Comparison of ENCODE assay signal across 22 cellular contexts in genomic region chr18:49362431-49362830, GRCh38.
DNase-seq lines count a peak whose midpoint lies in the region; ATAC-seq, FAIRE-seq and TF ChIP-seq lines count a peak whose summit lies in the region.
"Had no signal": no experiment of that assay in that cellular context is flagged by ENCODE, and none has a peak within 500 bp of the region (broad histone marks: within the 10 kb centered on the region; RNA-seq: fewer than 3 reads in every experiment).

No MANE protein-coding gene starts in this region.

- H3K4me3 Mint-ChIP-seq in astrocyte (ENCODE audit: unreplicated experiment) (no peak overlapping the region), Caco-2 (ENCODE audit: unreplicated experiment) (no peak overlapping the region)
- no peak overlapping the region for H3K4me3 Mint-ChIP-seq in activated T-cell treated with anti-CD3 and anti-CD28 coated beads, Interleukin-2, amount 50 U/mL, for 72 hours
- H3K4me3 Mint-ChIP-seq: CD4-positive, CD25-positive, alpha-beta regulatory T cell; IgD-negative memory B cell; T-helper 1 cell treated with Interleukin-12 subunit alpha and Interleukin-12 subunit beta and Interleukin-4 antibody, amounts not matched to agents 30 μg/mL and 1 μg/mL, for 36 hours had no signal

- peaks cover 15% of the 10 kb centered on the region for H3K4me1 Mint-ChIP-seq in astrocyte (ENCODE audit: low read depth, unreplicated experiment)
- H3K4me1 Mint-ChIP-seq in activated T-cell treated with anti-CD3 and anti-CD28 coated beads, Interleukin-2, amount 50 U/mL, for 72 hours (ENCODE audit: low read depth) = peaks cover 23% of the 10 kb centered on the region
- H3K4me1 Mint-ChIP-seq in Caco-2 (ENCODE audit: low read depth, unreplicated experiment) = no peaks in the 10 kb centered on the region

- CTCF ChIA-PET in HCT116 (lab: Charles Lee) = no interaction called here
- CTCF ChIA-PET in Caco-2 (lab: Charles Lee) = no interaction called here

- POLR2A ChIA-PET in HCT116 (lab: Charles Lee) = interaction anchor here (0.8 kb wide), 1 partner anchor 21 kb away, joined by 3 read pairs; no protein-coding TSS in a partner anchor
- POLR2A ChIA-PET in Caco-2 (lab: Charles Lee) = no interaction called here

- TF ChIP-seq POLR2A in HCT116 (IDR thresholded peaks at IDR 0.05; ENCODE audit: borderline replicate concordance, extremely low read depth, insufficient read depth, insufficient read length) = no peak

- H3K79me2 ChIP-seq in HCT116 (ENCODE audit: insufficient read depth, low read length) (no peaks in the 10 kb centered on the region), astrocyte (ENCODE audit: insufficient read depth, low read length) (no peaks in the 10 kb centered on the region), Karpas-422 (ENCODE audit: low read length) (peaks cover 13% of the 10 kb centered on the region)

- no peaks in the 10 kb centered on the region for H3K9me3 Mint-ChIP-seq in astrocyte (ENCODE audit: unreplicated experiment)
- no peaks in the 10 kb centered on the region for H3K9me3 Mint-ChIP-seq in activated T-cell treated with anti-CD3 and anti-CD28 coated beads, Interleukin-2, amount 50 U/mL, for 72 hours
- no peaks in the 10 kb centered on the region for H3K9me3 Mint-ChIP-seq in Caco-2 (ENCODE audit: unreplicated experiment)
- H3K9me3 Mint-ChIP-seq: CD4-positive, CD25-positive, alpha-beta regulatory T cell; T-helper 1 cell treated with Interleukin-12 subunit alpha and Interleukin-12 subunit beta and Interleukin-4 antibody, amounts not matched to agents 30 μg/mL and 1 μg/mL, for 36 hours had no signal

- no peak for DNase-seq in HCT116 (ENCODE audit: low read depth, low spot score)
- DNase-seq in astrocyte (ENCODE audit: low read depth) = no peak
- peak; percentile 9 for DNase-seq in iris pigment epithelial cell (ENCODE audit: low read depth)
- DNase-seq in activated T-cell treated with anti-CD3 and anti-CD28 coated beads, Interleukin-2, amount 50 U/mL, for 72 hours = no peak
- DNase-seq in Karpas-422 = no peak
- no peak for DNase-seq in Caco-2
- DNase-seq: CD4-positive, CD25-positive, alpha-beta regulatory T cell; COR-L47; GDM1; HCEC 1CT; MV-4-11; NCI-H1105 treated with DMSO at 0.1 percent for 48 hours; NCI-H2029 treated with DMSO at 0.1 percent for 48 hours; NCI-H2171; NCI-H345; NCI-H524 treated with DMSO at 0.1 percent for 48 hours; PC-3; Right ventricle myocardium superior had no signal

- H3K4me2 ChIP-seq in HCT116 (ENCODE audit: low read length) = no peak overlapping the region
- no peak overlapping the region for H3K4me2 ChIP-seq in astrocyte (ENCODE audit: low read length)
- H3K4me2 ChIP-seq in Karpas-422 (ENCODE audit: low read depth, low read length, poor library complexity, severe bottlenecking) = no peak overlapping the region

- H3K36me3 ChIP-seq in HCT116 (ENCODE audit: control insufficient read depth in 1 of 2, insufficient read depth in 2 of 2, low read length in 2 of 2) (no peaks in the 10 kb centered on the region), astrocyte (ENCODE audit: insufficient read depth, low read length) (no peaks in the 10 kb centered on the region), Karpas-422 (ENCODE audit: insufficient read depth, low read length) (no peaks in the 10 kb centered on the region), Caco-2 (ENCODE audit: control insufficient read depth, insufficient read depth, low read length) (no peaks in the 10 kb centered on the region)

- H3K9me2 ChIP-seq in HCT116 (ENCODE audit: insufficient read depth) (no peaks in the 10 kb centered on the region), Karpas-422 (replicated peaks; ENCODE audit: insufficient read depth, low read length) (no peaks in the 10 kb centered on the region)

- RAD21 ChIA-PET in HCT116 (lab: Charles Lee; ENCODE audit: low non-redundant PET in 1 of 2, low total read pairs in 2 of 2, uncharacterized antibody in 2 of 2, unreplicated experiment in 2 of 2) = no interaction called here

- H3K4me1 ChIP-seq in HCT116 (ENCODE audit: control insufficient read depth in 1 of 2, insufficient read depth in 2 of 2, low read length in 2 of 2) (peaks cover 0 to 5% of the 10 kb centered on the region in 2 experiments; a peak in 1 of 4 replicates), astrocyte (ENCODE audit: insufficient read depth, low read length) (no peaks in the 10 kb centered on the region), Karpas-422 (ENCODE audit: low read length) (peaks cover 11% of the 10 kb centered on the region), Caco-2 (no peaks in the 10 kb centered on the region)

- H3K27ac Mint-ChIP-seq in astrocyte (ENCODE audit: unreplicated experiment) (peak overlapping the region; percentile 53), Caco-2 (ENCODE audit: unreplicated experiment) (no peak overlapping the region)
- no peak overlapping the region for H3K27ac Mint-ChIP-seq in activated T-cell treated with anti-CD3 and anti-CD28 coated beads, Interleukin-2, amount 50 U/mL, for 72 hours
- H3K27ac Mint-ChIP-seq: CD4-positive, CD25-positive, alpha-beta regulatory T cell; T-helper 1 cell treated with Interleukin-12 subunit alpha and Interleukin-12 subunit beta and Interleukin-4 antibody, amounts not matched to agents 30 μg/mL and 1 μg/mL, for 36 hours had no signal

- no peaks in the 10 kb centered on the region for H3K27me3 Mint-ChIP-seq in astrocyte (ENCODE audit: low read depth, unreplicated experiment)
- no peaks in the 10 kb centered on the region for H3K27me3 Mint-ChIP-seq in activated T-cell treated with anti-CD3 and anti-CD28 coated beads, Interleukin-2, amount 50 U/mL, for 72 hours (ENCODE audit: low read depth)
- no peaks in the 10 kb centered on the region for H3K27me3 Mint-ChIP-seq in Caco-2 (ENCODE audit: insufficient read depth, unreplicated experiment)
- H3K27me3 Mint-ChIP-seq: CD4-positive, CD25-positive, alpha-beta regulatory T cell; IgD-negative memory B cell had no signal

- ATAC-seq in HCT116 (peak; percentile 27; the same call in 1 of the 2 replicates), GM21717 (IDR thresholded peaks at IDR 0.05; ENCODE audit: unreplicated experiment) (no peak)
- no peak for ATAC-seq in activated T-cell treated with anti-CD3 and anti-CD28 coated beads, Interleukin-2, amount 50 U/mL, for 72 hours (replicated peaks in 1 of 2)
- ATAC-seq: PC-3 had no signal

- H3K9ac ChIP-seq in HCT116 (ENCODE audit: low read length) (no peak overlapping the region), astrocyte (ENCODE audit: low read length) (no peak overlapping the region), Karpas-422 (ENCODE audit: low read length) (no peak overlapping the region)

- TF ChIP-seq CTCF in HCT116 (IDR thresholded peaks at IDR 0.05 in 2 of 3, conservative IDR thresholded peaks at IDR 0.05 in 1 of 3; ENCODE audit: borderline replicate concordance in 1 of 3, insufficient read depth in 1 of 3, low read depth in 2 of 3, low read length in 2 of 3) (no peak), astrocyte (IDR thresholded peaks at IDR 0.05; ENCODE audit: insufficient read depth, low read depth, low read length) (no peak), Caco-2 (IDR thresholded peaks at IDR 0.05; ENCODE audit: insufficient read depth in 1 of 2, low read depth in 1 of 2, low read length in 1 of 2, severe bottlenecking in 1 of 2, unreplicated experiment in 1 of 2) (no peak)

- H4K20me1 ChIP-seq in HCT116 (ENCODE audit: insufficient read depth) (no peaks in the 10 kb centered on the region), astrocyte (ENCODE audit: insufficient read depth, low read length) (no peaks in the 10 kb centered on the region), Karpas-422 (ENCODE audit: insufficient read depth, low read depth, low read length) (no peaks in the 10 kb centered on the region)

- H3K27ac ChIP-seq in HCT116 (ENCODE audit: low read depth, low read length) (no peak overlapping the region), astrocyte (ENCODE audit: low read depth, low read length) (no peak overlapping the region), Karpas-422 (ENCODE audit: low read length) (no peak overlapping the region)

- intact Hi-C loops in HCT116 (cut with micrococcal nuclease) = no loop called here
- intact Hi-C loops in Caco-2 (cut with micrococcal nuclease; ENCODE audit: unreplicated experiment) = no loop called here

- H3K27me3 ChIP-seq in HCT116 (ENCODE audit: insufficient read depth, low read length) = no peaks in the 10 kb centered on the region
- no peaks in the 10 kb centered on the region for H3K27me3 ChIP-seq in astrocyte (ENCODE audit: insufficient read depth, low read length)
- H3K27me3 ChIP-seq in Karpas-422 (ENCODE audit: low read length) = no peaks in the 10 kb centered on the region
- no peaks in the 10 kb centered on the region for H3K27me3 ChIP-seq in Caco-2 (replicated peaks; ENCODE audit: control insufficient read depth, insufficient read depth, low read length)

- H3K4me3 ChIP-seq in HCT116 (replicated peaks in 1 of 2; ENCODE audit: low read depth in 1 of 2, low read length in 2 of 2) = no peak overlapping the region
- H3K4me3 ChIP-seq in astrocyte (ENCODE audit: insufficient read depth, low read depth, low read length) = no peak overlapping the region
- no peak overlapping the region for H3K4me3 ChIP-seq in Karpas-422 (ENCODE audit: low read length)
- no peak overlapping the region for H3K4me3 ChIP-seq in Caco-2 (ENCODE audit: low read depth, low read length)

- BruUV-seq in HCT116 (replicated peaks; lab: Mats Ljungman, UMichigan) = no TSS peak
- no TSS peak for BruUV-seq in Caco-2 (replicated peaks; lab: Mats Ljungman, UMichigan)

- no peak for FAIRE-seq in astrocyte (lab: Jason Lieb, UNC)
- FAIRE-seq: HTR-8/SVneo had no signal

- H3K36me3 Mint-ChIP-seq in astrocyte (ENCODE audit: low read depth, unreplicated experiment) (peaks cover 4% of the 10 kb centered on the region), Caco-2 (ENCODE audit: insufficient read depth, unreplicated experiment) (no peaks in the 10 kb centered on the region)
- peaks cover 1 to 5% of the 10 kb centered on the region in 2 donors for H3K36me3 Mint-ChIP-seq in activated T-cell treated with anti-CD3 and anti-CD28 coated beads, Interleukin-2, amount 50 U/mL, for 72 hours (ENCODE audit: insufficient read depth in 2 of 2)

- H2AFZ ChIP-seq in HCT116 (ENCODE audit: low read depth, low read length, poor library complexity, severe bottlenecking) (no peak overlapping the region), astrocyte (ENCODE audit: low read depth, low read length) (no peak overlapping the region), Karpas-422 (ENCODE audit: low read length) (no peak overlapping the region)

- H3K9me3 ChIP-seq in HCT116 (ENCODE audit: control insufficient read depth in 1 of 2, insufficient read depth in 1 of 2, low read depth in 1 of 2, low read length in 2 of 2) (no peaks in the 10 kb centered on the region), astrocyte (ENCODE audit: insufficient read depth, low read depth, low read length) (no peaks in the 10 kb centered on the region), Karpas-422 (ENCODE audit: low read length) (no peaks in the 10 kb centered on the region), Caco-2 (no peaks in the 10 kb centered on the region)

- no peak for TF ChIP-seq RAD21 in HCT116 (IDR thresholded peaks at IDR 0.05; ENCODE audit: low read depth)

TF ChIP-seq in HCT116, 20 proteins besides CTCF, POLR2A, EP300 and RAD21 (continues in another document):
- no peak for TF ChIP-seq EGR1 (IDR thresholded peaks at IDR 0.05; ENCODE audit: low read depth)
- TF ChIP-seq MAX (IDR thresholded peaks at IDR 0.05) = no peak
